In the genomic region with DNA sequence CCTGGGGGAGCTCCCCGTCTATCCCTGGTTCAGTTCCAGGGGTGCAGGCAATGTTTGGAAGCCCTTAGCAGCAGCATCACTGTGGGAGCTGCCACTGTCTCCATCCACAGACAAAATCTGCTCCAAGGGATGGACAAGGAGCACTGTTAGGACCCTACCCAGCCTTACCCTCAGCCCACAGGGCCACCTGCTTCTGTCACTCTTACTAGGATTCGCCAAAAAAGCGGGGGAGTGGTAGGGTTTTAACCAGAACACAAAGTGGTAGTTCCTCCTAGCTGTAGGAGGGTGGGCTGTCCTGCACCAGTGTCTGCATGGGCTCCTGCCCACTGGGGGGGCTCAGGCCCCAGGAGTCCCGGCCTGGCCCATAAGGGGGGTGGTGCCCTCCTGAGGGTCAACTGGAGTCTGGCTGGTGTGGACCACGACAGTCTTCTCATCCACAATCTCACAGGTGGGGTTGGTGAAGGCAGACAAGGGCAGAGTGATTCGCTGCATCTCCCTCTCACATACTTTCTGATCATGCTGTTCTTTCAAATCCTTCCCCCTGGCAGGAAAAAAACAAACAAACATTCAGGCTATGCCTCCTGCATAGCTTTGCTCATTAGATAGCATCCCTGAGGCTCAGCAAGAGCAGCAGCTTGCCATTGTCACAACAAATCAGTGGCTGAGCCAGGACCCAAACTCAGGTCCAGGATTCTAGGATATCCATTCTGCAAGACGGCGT, we compare ENCODE assay signal across 16 cellular contexts. TPM values are rescaled to one million over a fixed set of nuclear protein-coding genes. Genes with fewer than 3 reads are reported as not detected.
DNase-seq lines count a peak whose midpoint lies in the region; ATAC-seq and TF ChIP-seq lines count a peak whose summit lies in the region.
"Had no signal": no experiment of that assay in that cellular context is flagged by ENCODE, and none has a peak within 500 bp of the region (broad histone marks: within the 10 kb centered on the region; RNA-seq: fewer than 3 reads in every experiment).

No MANE protein-coding gene starts in this region.

- no peak for DNase-seq in activated naive CD4-positive, alpha-beta T cell treated with anti-CD3 and anti-CD28 coated beads, Interleukin-2, amount 50 U/mL, for 16 hours
- DNase-seq in naive B cell (no peak), vagina (ENCODE audit: extremely low spot score in 2 of 2) (no peak), substantia nigra (lab: John Stamatoyannopoulos, UW) (no peak), Karpas-422 (no peak)
- DNase-seq: activated T-cell treated with anti-CD3 and anti-CD28 coated beads, Interleukin-2, amount 50 U/mL, for 48 hours; DMS79 treated with DMSO at 0.1 percent for 48 hours; NCI-H2029 treated with DMSO at 0.1 percent for 48 hours; testis had no signal

- H3K27ac ChIP-seq in vagina (peak overlapping the region; percentile 18), substantia nigra (ENCODE audit: low read depth, low read length, poor library complexity, severe bottlenecking) (no peak overlapping the region), Karpas-422 (ENCODE audit: low read length) (no peak overlapping the region)

- H3K79me2 ChIP-seq in Karpas-422 (ENCODE audit: low read length) = no peaks in the 10 kb centered on the region

- H3K27me3 ChIP-seq in vagina = no peaks in the 10 kb centered on the region
- H3K27me3 ChIP-seq in Karpas-422 (ENCODE audit: low read length) = no peaks in the 10 kb centered on the region
- H3K27me3 ChIP-seq: testis had no signal

- no peak overlapping the region for H3K4me3 Mint-ChIP-seq in activated naive CD4-positive, alpha-beta T cell treated with anti-CD3 and anti-CD28 coated beads, Interleukin-2, amount 50 U/mL, for 24 hours
- H3K4me3 Mint-ChIP-seq in activated naive CD8-positive, alpha-beta T cell = peak overlapping the region; percentile 8
- H3K4me3 Mint-ChIP-seq in naive B cell = peak overlapping the region in 1 of 8 donors; percentile 35
- H3K4me3 Mint-ChIP-seq: GM23338 had no signal

- H3K36me3 ChIP-seq in vagina (peaks cover 0 to 60% of the 10 kb centered on the region in 2 donors), Karpas-422 (ENCODE audit: insufficient read depth, low read length) (peaks cover 15% of the 10 kb centered on the region)

- no peak overlapping the region for H2AFZ ChIP-seq in Karpas-422 (ENCODE audit: low read length)
- H2AFZ ChIP-seq: GM23338 had no signal

- no peaks in the 10 kb centered on the region for H3K9me2 ChIP-seq in Karpas-422 (replicated peaks; ENCODE audit: insufficient read depth, low read length)

- H3K36me3 Mint-ChIP-seq in activated naive CD4-positive, alpha-beta T cell treated with anti-CD3 and anti-CD28 coated beads, Interleukin-2, amount 50 U/mL, for 24 hours = peaks cover 9% of the 10 kb centered on the region
- peaks cover 15% of the 10 kb centered on the region for H3K36me3 Mint-ChIP-seq in activated naive CD8-positive, alpha-beta T cell
- peaks cover 15 to 26% of the 10 kb centered on the region in 2 donors for H3K36me3 Mint-ChIP-seq in naive B cell

- H3K4me1 Mint-ChIP-seq in activated naive CD4-positive, alpha-beta T cell treated with anti-CD3 and anti-CD28 coated beads, Interleukin-2, amount 50 U/mL, for 24 hours = peaks cover 99% of the 10 kb centered on the region
- H3K4me1 Mint-ChIP-seq in activated naive CD8-positive, alpha-beta T cell (ENCODE audit: low read depth) = peaks cover 96% of the 10 kb centered on the region
- peaks cover 37 to 74% (median 58%) of the 10 kb centered on the region in 3 donors for H3K4me1 Mint-ChIP-seq in naive B cell

- H3K9me3 ChIP-seq in vagina (no peaks in the 10 kb centered on the region), Karpas-422 (ENCODE audit: low read length) (no peaks in the 10 kb centered on the region)
- H3K9me3 ChIP-seq: testis had no signal

- ATAC-seq in naive B cell (ENCODE audit: low read depth in 2 of 2) (no peak), HG02571 (IDR thresholded peaks at IDR 0.05; ENCODE audit: unreplicated experiment) (no peak)
- ATAC-seq: activated CD4-positive, CD25-positive, alpha-beta regulatory T cell treated with anti-CD3 and anti-CD28 coated beads, Interleukin-2, amount 50 U/mL, for 24 hours; GM23338; left lobe of liver; Panc1 had no signal

- H4K20me1 ChIP-seq in Karpas-422 (ENCODE audit: insufficient read depth, low read depth, low read length) = no peaks in the 10 kb centered on the region

- H3K4me1 ChIP-seq in vagina (peaks cover 14% of the 10 kb centered on the region), Karpas-422 (ENCODE audit: low read length) (peaks cover 35% of the 10 kb centered on the region)

- TF ChIP-seq POLR2A in vagina (IDR thresholded peaks at IDR 0.05) = no peak

- H3K4me3 ChIP-seq in vagina (no peak overlapping the region), Karpas-422 (ENCODE audit: low read length) (no peak overlapping the region)
- H3K4me3 ChIP-seq: GM23338, testis had no signal

- TF ChIP-seq CTCF in vagina (IDR thresholded peaks at IDR 0.05) = no peak

- H3K4me2 ChIP-seq in Karpas-422 (ENCODE audit: low read depth, low read length, poor library complexity, severe bottlenecking) = no peak overlapping the region
- H3K4me2 ChIP-seq: GM23338 had no signal

- peak overlapping the region; percentile 91 for H3K27ac Mint-ChIP-seq in activated naive CD4-positive, alpha-beta T cell treated with anti-CD3 and anti-CD28 coated beads, Interleukin-2, amount 50 U/mL, for 24 hours
- peak overlapping the region; percentile 99 for H3K27ac Mint-ChIP-seq in activated naive CD8-positive, alpha-beta T cell
- peak overlapping the region in 5 of 6 donors; percentile 74 to 100 (median 83) for H3K27ac Mint-ChIP-seq in naive B cell
- H3K27ac Mint-ChIP-seq: GM23338 had no signal

- no peaks in the 10 kb centered on the region for H3K9me3 Mint-ChIP-seq in activated naive CD4-positive, alpha-beta T cell treated with anti-CD3 and anti-CD28 coated beads, Interleukin-2, amount 50 U/mL, for 24 hours
- no peaks in the 10 kb centered on the region for H3K9me3 Mint-ChIP-seq in activated naive CD8-positive, alpha-beta T cell (ENCODE audit: low read depth)
- no peaks in the 10 kb centered on the region for H3K9me3 Mint-ChIP-seq in naive B cell
- H3K9me3 Mint-ChIP-seq: GM23338 had no signal

- intact Hi-C loops in vagina (cut with DNase I) = no loop called here

- H3K27me3 Mint-ChIP-seq in activated naive CD4-positive, alpha-beta T cell treated with anti-CD3 and anti-CD28 coated beads, Interleukin-2, amount 50 U/mL, for 24 hours = no peaks in the 10 kb centered on the region
- no peaks in the 10 kb centered on the region for H3K27me3 Mint-ChIP-seq in activated naive CD8-positive, alpha-beta T cell
- no peaks in the 10 kb centered on the region for H3K27me3 Mint-ChIP-seq in naive B cell

- no peak overlapping the region for H3K9ac ChIP-seq in Karpas-422 (ENCODE audit: low read length)

RNA-seq across cellular contexts. Expression of gene PIK3IP1, which starts 9.4 kb away (rescaled TPM):
- 100 to 1,000 TPM; 107 to 235 (median 181) TPM for polyA plus RNA-seq in naive B cell (ENCODE audit: low read depth in 6 of 6)
- total RNA-seq in vagina = 32.4 TPM
- total RNA-seq in Karpas-422 (2014; rRNA removed; shearing (Covaris generic); ENCODE audit: low replicate concordance) = 17.9 and 25.3 TPM in 2 replicates
